Comparison of ENCODE assay signal across 23 cellular contexts in the genomic region with DNA sequence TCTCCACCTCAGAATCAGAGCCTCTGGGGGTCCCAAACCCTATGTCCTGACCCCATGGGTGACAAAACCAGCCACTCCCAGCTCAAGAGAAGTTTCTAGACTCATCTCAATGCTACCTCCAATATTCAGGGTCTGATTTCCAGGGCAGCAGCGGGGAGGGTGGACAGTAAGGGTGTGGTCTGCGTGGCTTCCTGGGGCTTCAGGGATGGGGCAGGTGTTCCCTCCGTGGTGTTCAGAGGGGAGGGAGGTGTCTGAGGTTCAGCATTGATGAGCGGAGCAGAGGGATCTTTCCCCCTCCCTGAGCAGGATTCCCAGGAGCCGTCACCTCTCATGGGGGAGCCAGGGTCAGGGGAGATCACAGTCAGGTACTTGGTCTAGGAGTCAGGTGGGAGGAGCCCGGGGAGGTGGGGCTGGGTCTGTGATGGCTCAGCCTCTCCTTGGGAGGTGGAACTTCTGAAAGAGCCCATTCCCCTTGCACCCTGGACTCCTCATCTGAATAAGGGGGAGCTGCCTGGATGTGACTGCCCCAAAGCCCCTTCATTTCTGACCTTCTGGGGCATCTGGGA. TPM values are rescaled to one million over a fixed set of nuclear protein-coding genes. Genes with fewer than 3 reads are reported as not detected.
"Had no signal": no experiment of that assay in that cellular context is flagged by ENCODE, and none has a peak within 500 bp of the region (broad histone marks: within the 10 kb centered on the region; RNA-seq: fewer than 3 reads in every experiment).

No MANE protein-coding gene starts in this region.

- H3K9me3 Mint-ChIP-seq: activated naive CD8-positive, alpha-beta T cell treated with anti-CD3 and anti-CD28 coated beads for 36 hours; activated T-helper 1 cell treated with anti-CD3 and anti-CD28 coated beads, Interleukin-12 subunit alpha, Interleukin-12 subunit beta, Interleukin-2, Interleukin-4 antibody, amounts not matched to agents 30 ng/mL and 10 ng/mL and 1 ng/mL, durations not matched to agents 14 hours and 24 hours and 36 hours; dendritic cell treated with granulocyte-macrophage colony-stimulating factor and Interleukin-4, amounts not matched to agents 40 ng/mL and 50 ng/mL, for 4 days had no signal

- H3K4me1 ChIP-seq: upper lobe of right lung had no signal

- H3K4me3 Mint-ChIP-seq: activated naive CD8-positive, alpha-beta T cell treated with anti-CD3 and anti-CD28 coated beads for 36 hours; activated T-helper 1 cell treated with anti-CD3 and anti-CD28 coated beads, Interleukin-12 subunit alpha, Interleukin-12 subunit beta, Interleukin-2, Interleukin-4 antibody, amounts not matched to agents 30 ng/mL and 10 ng/mL and 1 ng/mL, durations not matched to agents 14 hours and 24 hours and 36 hours; dendritic cell treated with granulocyte-macrophage colony-stimulating factor and Interleukin-4, amounts not matched to agents 40 ng/mL and 50 ng/mL, for 4 days; naive thymus-derived CD8-positive, alpha-beta T cell; T-cell had no signal

- H3K9me3 ChIP-seq: spleen, upper lobe of right lung had no signal

- H3K36me3 ChIP-seq: cardiac muscle cell, upper lobe of right lung had no signal

- H3K27ac Mint-ChIP-seq: activated naive CD8-positive, alpha-beta T cell treated with anti-CD3 and anti-CD28 coated beads for 36 hours; activated T-helper 1 cell treated with anti-CD3 and anti-CD28 coated beads, Interleukin-12 subunit alpha, Interleukin-12 subunit beta, Interleukin-2, Interleukin-4 antibody, amounts not matched to agents 30 ng/mL and 10 ng/mL and 1 ng/mL, durations not matched to agents 14 hours and 24 hours and 36 hours; T-cell had no signal

- H3K36me3 Mint-ChIP-seq: activated naive CD8-positive, alpha-beta T cell treated with anti-CD3 and anti-CD28 coated beads for 36 hours; naive thymus-derived CD8-positive, alpha-beta T cell; T-cell had no signal

- DNase-seq: activated CD4-positive, alpha-beta T cell treated with anti-CD3 and anti-CD28 coated beads for 1 hour; activated CD4-positive, alpha-beta T cell treated with anti-CD3 and anti-CD28 coated beads, Interleukin-2, amount 50 U/mL, for 4 hours; activated gamma-delta T cell treated with Interleukin-2 at 50 U/mL for 16 hours; activated naive CD8-positive, alpha-beta T cell treated with anti-CD3 and anti-CD28 coated beads for 36 hours; activated T-cell treated with anti-CD3 and anti-CD28 coated beads for 4 hours; amniotic stem cell; effector memory CD4-positive, alpha-beta T cell; foreskin fibroblast; hippocampal formation; kidney glomerular epithelial cell; mesendoderm; naive thymus-derived CD8-positive, alpha-beta T cell; spleen; stimulated activated CD4-positive, alpha-beta T cell treated with anti-CD3 and anti-CD28 coated beads, Interleukin-4, amount 100 ng/mL, for 4 hours; stimulated activated naive CD4-positive, alpha-beta T cell; T-cell; upper lobe of right lung had no signal

- H3K27me3 Mint-ChIP-seq: dendritic cell treated with granulocyte-macrophage colony-stimulating factor and Interleukin-4, amounts not matched to agents 40 ng/mL and 50 ng/mL, for 4 days had no signal

- ATAC-seq: naive thymus-derived CD8-positive, alpha-beta T cell; SK-N-SH treated with all-trans-retinoic acid at 6 μM for 48 hours; T-cell; upper lobe of right lung had no signal

- H3K27me3 ChIP-seq: cardiac muscle cell had no signal

- H3K4me3 ChIP-seq: cardiac muscle cell, upper lobe of right lung had no signal

- H3K27ac ChIP-seq: cardiac muscle cell, upper lobe of right lung, VCaP had no signal

RNA-seq across cellular contexts. Expression of gene LILRA2, which starts 2.9 kb away (rescaled TPM):
- total RNA-seq: activated naive CD8-positive, alpha-beta T cell treated with anti-CD3 and anti-CD28 coated beads for 36 hours; activated T-helper 1 cell treated with anti-CD3 and anti-CD28 coated beads, Interleukin-12 subunit alpha, Interleukin-12 subunit beta, Interleukin-2, Interleukin-4 antibody, amounts not matched to agents 30 ng/mL and 10 ng/mL and 1 ng/mL, durations not matched to agents 14 hours and 24 hours and 36 hours; cardiac muscle cell; chondrocyte had no signal
- polyA plus RNA-seq: cardiac muscle cell had no signal

RNA-seq across cellular contexts. Expression of gene LILRA1, which starts 16.9 kb away (rescaled TPM):
- total RNA-seq: activated naive CD8-positive, alpha-beta T cell treated with anti-CD3 and anti-CD28 coated beads for 36 hours; activated T-helper 1 cell treated with anti-CD3 and anti-CD28 coated beads, Interleukin-12 subunit alpha, Interleukin-12 subunit beta, Interleukin-2, Interleukin-4 antibody, amounts not matched to agents 30 ng/mL and 10 ng/mL and 1 ng/mL, durations not matched to agents 14 hours and 24 hours and 36 hours; cardiac muscle cell; chondrocyte; naive thymus-derived CD8-positive, alpha-beta T cell had no signal
- polyA plus RNA-seq: cardiac muscle cell had no signal

RNA-seq across cellular contexts. Expression of gene LILRB1, which starts 53.8 kb away (rescaled TPM):
- total RNA-seq: activated T-helper 1 cell treated with anti-CD3 and anti-CD28 coated beads, Interleukin-12 subunit alpha, Interleukin-12 subunit beta, Interleukin-2, Interleukin-4 antibody, amounts not matched to agents 30 ng/mL and 10 ng/mL and 1 ng/mL, durations not matched to agents 14 hours and 24 hours and 36 hours; cardiac muscle cell; chondrocyte had no signal
- polyA plus RNA-seq: cardiac muscle cell had no signal
